1 cellular context compared by ENCODE assay signal in genomic region chr5:125575561-125576504, GRCh38.
TF ChIP-seq lines count a peak whose summit lies in the region.

No MANE protein-coding gene starts in this region.

TF ChIP-seq in GM23338, 12 proteins besides CTCF, POLR2A, EP300 and RAD21 (continued from another document):
- TF ChIP-seq REST (IDR thresholded peaks at IDR 0.05; ENCODE audit: unreplicated experiment) (no peak), POLR2AphosphoS5 (IDR thresholded peaks at IDR 0.05; ENCODE audit: low read depth) (no peak), ETS1 (IDR thresholded peaks at IDR 0.05) (no peak), EZH2 (IDR thresholded peaks at IDR 0.05; ENCODE audit: low read depth, unreplicated experiment) (no peak), EZH2phosphoT487 (IDR thresholded peaks at IDR 0.05; ENCODE audit: unreplicated experiment) (no peak), NANOG (IDR thresholded peaks at IDR 0.05; ENCODE audit: borderline replicate concordance) (no peak), CREB1 (CRISPR knock-in tag; IDR thresholded peaks at IDR 0.05; ENCODE audit: low read depth) (no peak), STAT1 (IDR thresholded peaks at IDR 0.05; ENCODE audit: unreplicated experiment) (no peak)
